Comparison of ENCODE assay signal across 11 cellular contexts in the genomic region with DNA sequence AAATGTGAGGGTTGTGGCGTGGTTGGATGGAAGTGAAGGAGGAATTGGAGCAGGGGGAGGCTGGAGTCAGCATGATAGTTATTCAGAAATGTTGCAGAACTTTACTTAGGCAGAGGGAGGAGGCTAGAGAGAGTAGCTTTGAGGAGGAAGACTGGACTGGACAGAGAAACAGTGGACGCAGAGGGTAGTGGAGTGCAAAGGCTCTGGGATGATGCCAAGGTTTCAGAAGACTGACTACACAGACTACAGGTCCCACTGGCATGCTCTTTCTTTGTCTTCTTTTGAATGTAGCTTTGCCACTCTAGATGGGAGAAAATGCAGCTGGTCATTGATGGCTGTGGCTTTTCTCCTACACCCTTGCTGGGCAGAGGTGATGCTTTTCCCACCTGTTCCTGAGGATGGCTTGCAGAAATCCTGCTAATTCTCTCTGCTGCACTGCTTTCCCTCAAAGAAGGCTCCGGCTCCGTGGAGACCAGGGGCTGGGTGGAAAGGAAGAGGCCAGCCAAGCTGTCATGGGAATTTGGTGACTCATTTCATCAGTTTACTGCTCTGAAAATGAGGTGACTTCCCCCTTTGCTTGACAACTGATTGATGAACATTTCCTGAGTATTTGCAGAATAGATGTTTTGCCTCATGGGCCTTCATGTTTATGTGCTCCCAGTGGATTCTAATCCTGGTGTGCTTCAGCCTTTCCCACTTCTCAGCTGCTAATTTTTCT. TPM values are rescaled to one million over a fixed set of nuclear protein-coding genes. Genes with fewer than 3 reads are reported as not detected.
DNase-seq lines count a peak whose midpoint lies in the region; ATAC-seq and TF ChIP-seq lines count a peak whose summit lies in the region.
"Had no signal": no experiment of that assay in that cellular context is flagged by ENCODE, and none has a peak within 500 bp of the region (broad histone marks: within the 10 kb centered on the region; RNA-seq: fewer than 3 reads in every experiment).

No MANE protein-coding gene starts in this region.

- H3K27ac ChIP-seq in GM23248 (no peak overlapping the region), SK-N-MC (peak overlapping the region; percentile 72), right cardiac atrium (ENCODE audit: low read length) (peak overlapping the region; percentile 40)

- no peak for TF ChIP-seq CTCF in type B pancreatic cell (conservative IDR thresholded peaks at IDR 0.05)
- no peak for TF ChIP-seq CTCF in mucosa of descending colon (IDR thresholded peaks at IDR 0.05)

- no peak for TF ChIP-seq POLR2A in GM18505 (IDR thresholded peaks at IDR 0.05; ENCODE audit: borderline replicate concordance, extremely low read depth, insufficient read depth, insufficient read length)

- H3K36me3 ChIP-seq in GM23248 (ENCODE audit: low read depth) (peaks cover 40% of the 10 kb centered on the region), SK-N-MC (ENCODE audit: insufficient read depth, low read length) (peaks cover 95% of the 10 kb centered on the region), mucosa of descending colon (ENCODE audit: low read depth) (no peaks in the 10 kb centered on the region)

- H3K4me1 ChIP-seq in GM23248 (ENCODE audit: insufficient read depth) (no peaks in the 10 kb centered on the region), right cardiac atrium (ENCODE audit: control insufficient read depth, insufficient read depth, low read length) (peaks cover 17% of the 10 kb centered on the region), mucosa of descending colon (ENCODE audit: low read depth) (peaks cover 5% of the 10 kb centered on the region)

- no peak overlapping the region for H2AFZ ChIP-seq in GM23248

- no peaks in the 10 kb centered on the region for H3K9me3 Mint-ChIP-seq in type B pancreatic cell
- H3K9me3 Mint-ChIP-seq: activated CD4-positive, alpha-beta memory T cell treated with anti-CD3 and anti-CD28 coated beads, Interleukin-2, amount 10 ng/mL, durations not matched to agents 7 days and 5 days had no signal

- H3K4me3 Mint-ChIP-seq in type B pancreatic cell, result peak overlapping the region; percentile 22
- H3K4me3 Mint-ChIP-seq: activated CD4-positive, alpha-beta memory T cell treated with anti-CD3 and anti-CD28 coated beads, Interleukin-2, amount 10 ng/mL, durations not matched to agents 7 days and 5 days; CD4-positive, alpha-beta memory T cell had no signal

- intact Hi-C loops in right cardiac atrium (cut with DNase I), result no loop called here
- intact Hi-C loops in mucosa of descending colon (cut with DNase I, micrococcal nuclease), result no loop called here

- peak overlapping the region; percentile 15 for H3K27ac Mint-ChIP-seq in type B pancreatic cell
- H3K27ac Mint-ChIP-seq: activated CD4-positive, alpha-beta memory T cell treated with anti-CD3 and anti-CD28 coated beads, Interleukin-2, amount 10 ng/mL, durations not matched to agents 7 days and 5 days; CD4-positive, alpha-beta memory T cell had no signal

- in situ Hi-C loops in GM23248 (cut with MboI), result no loop called here

- H3K9ac ChIP-seq in GM23248 (no peak overlapping the region), SK-N-MC (ENCODE audit: insufficient read length) (no peak overlapping the region)

- H3K79me2 ChIP-seq in GM23248 (ENCODE audit: insufficient read depth), result peaks cover 89% of the 10 kb centered on the region

- H3K4me2 ChIP-seq in GM23248 (ENCODE audit: unreplicated experiment), result no peak overlapping the region

- no peaks in the 10 kb centered on the region for H3K27me3 ChIP-seq in GM23248 (replicated peaks; ENCODE audit: insufficient read depth)
- no peaks in the 10 kb centered on the region for H3K27me3 ChIP-seq in right cardiac atrium (ENCODE audit: control insufficient read depth, insufficient read depth)

- DNase-seq in GM23248, result peak; percentile 13
- no peak for DNase-seq in SK-N-MC (ENCODE audit: low read depth, low spot score)
- no peak for DNase-seq in right cardiac atrium
- no peak for DNase-seq in type B pancreatic cell (ENCODE audit: extremely low spot score, unreplicated experiment)
- no peak for DNase-seq in mucosa of descending colon
- DNase-seq: activated CD4-positive, alpha-beta memory T cell treated with anti-CD3 and anti-CD28 coated beads, Interleukin-2, amount 10 ng/mL, durations not matched to agents 7 days and 5 days; CD4-positive, alpha-beta memory T cell; NCI-H2029; NCI-H69 had no signal

- H4K20me1 ChIP-seq in GM23248 (ENCODE audit: insufficient read depth), result 0 out of 2 replicates have a peak, but pooled peaks cover 5% of the 10 kb centered on the region

- H3K4me3 ChIP-seq in GM23248 (no peak overlapping the region), SK-N-MC (no peak overlapping the region), right cardiac atrium (ENCODE audit: low read length) (no peak overlapping the region), mucosa of descending colon (no peak overlapping the region)

- H3K9me2 ChIP-seq in GM23248 (ENCODE audit: insufficient read depth), result no peaks in the 10 kb centered on the region

- ATAC-seq in right cardiac atrium, result peak; percentile 27 to 38
- no peak for ATAC-seq in GM18505 (IDR thresholded peaks at IDR 0.05; ENCODE audit: unreplicated experiment)
- ATAC-seq in mucosa of descending colon, result no peak
- no peak for ATAC-seq in HG03045 (IDR thresholded peaks at IDR 0.05; ENCODE audit: unreplicated experiment)

- whole genome bisulfite sequencing in GM23248 (ENCODE audit: low coverage in 1 of 2, low lambda C conversion rate in 2 of 2, missing lambda C conversion rate in 2 of 2), 2 experiments, result 72 to 74% methylated on average over 4 of the region's 4 CpGs
- 49% methylated on average over 4 of the region's 4 CpGs for WGBS in right cardiac atrium

- H3K27me3 Mint-ChIP-seq in type B pancreatic cell, result no peaks in the 10 kb centered on the region
- H3K27me3 Mint-ChIP-seq: activated CD4-positive, alpha-beta memory T cell treated with anti-CD3 and anti-CD28 coated beads, Interleukin-2, amount 10 ng/mL, durations not matched to agents 7 days and 5 days; CD4-positive, alpha-beta memory T cell had no signal

- H3F3A ChIP-seq in GM23248 (ENCODE audit: insufficient read depth), result no peaks in the 10 kb centered on the region

- H3K9me3 ChIP-seq in GM23248 (ENCODE audit: low read depth) (no peaks in the 10 kb centered on the region), SK-N-MC (ENCODE audit: low read depth, low read length) (no peaks in the 10 kb centered on the region), right cardiac atrium (ENCODE audit: control insufficient read depth, low read length) (no peaks in the 10 kb centered on the region), mucosa of descending colon (no peaks in the 10 kb centered on the region)

- H3K36me3 Mint-ChIP-seq in type B pancreatic cell, result peaks cover 69% of the 10 kb centered on the region
- H3K36me3 Mint-ChIP-seq: CD4-positive, alpha-beta memory T cell had no signal

- H3K4me1 Mint-ChIP-seq in type B pancreatic cell (ENCODE audit: unreplicated experiment), result peaks cover 23% of the 10 kb centered on the region
- H3K4me1 Mint-ChIP-seq: activated CD4-positive, alpha-beta memory T cell treated with anti-CD3 and anti-CD28 coated beads, Interleukin-2, amount 10 ng/mL, durations not matched to agents 7 days and 5 days; CD4-positive, alpha-beta memory T cell had no signal

RNA-seq across cellular contexts. Expression of gene MEIS1, which starts 42.4 kb away (rescaled TPM):
- total RNA-seq in GM23248 (2014; rRNA removed; shearing (Covaris generic)), result 19.1 and 21.4 TPM in 2 replicates
- 44.3 and 44.4 TPM in 2 replicates for polyA plus RNA-seq in GM23248 (2016; fragmentation: Nextera tagmentation; extraction: Ambion mirVana)
- 10 to 100 TPM; 20.4 to 41.2 (median 33.6) TPM for total RNA-seq in right cardiac atrium
- 16.9 TPM for polyA plus RNA-seq in right cardiac atrium
- total RNA-seq in type B pancreatic cell (ENCODE audit: low replicate concordance), result 250 and 255 TPM in 2 replicates
- 100 to 1,000 TPM in 1 of 3 donors, 10 to 100 TPM in 2; 23.2 to 196 (median 33.4) TPM for total RNA-seq in mucosa of descending colon
- total RNA-seq: activated CD4-positive, alpha-beta memory T cell treated with anti-CD3 and anti-CD28 coated beads, Interleukin-2, amount 10 ng/mL, durations not matched to agents 7 days and 5 days; CD4-positive, alpha-beta memory T cell had no signal
- polyA plus RNA-seq: CD4-positive, alpha-beta memory T cell had no signal

Comparison
In these comparisons a context has a peak if more than half of its experiments do, and no peak if none do; other contexts are left out.
1. ATAC-seq: peak in right cardiac atrium (2 of 2); none in GM18505 (single experiment), mucosa of descending colon (single experiment) and HG03045 (single experiment).